ENCODE assay signal across 13 cellular contexts in the genomic region with DNA sequence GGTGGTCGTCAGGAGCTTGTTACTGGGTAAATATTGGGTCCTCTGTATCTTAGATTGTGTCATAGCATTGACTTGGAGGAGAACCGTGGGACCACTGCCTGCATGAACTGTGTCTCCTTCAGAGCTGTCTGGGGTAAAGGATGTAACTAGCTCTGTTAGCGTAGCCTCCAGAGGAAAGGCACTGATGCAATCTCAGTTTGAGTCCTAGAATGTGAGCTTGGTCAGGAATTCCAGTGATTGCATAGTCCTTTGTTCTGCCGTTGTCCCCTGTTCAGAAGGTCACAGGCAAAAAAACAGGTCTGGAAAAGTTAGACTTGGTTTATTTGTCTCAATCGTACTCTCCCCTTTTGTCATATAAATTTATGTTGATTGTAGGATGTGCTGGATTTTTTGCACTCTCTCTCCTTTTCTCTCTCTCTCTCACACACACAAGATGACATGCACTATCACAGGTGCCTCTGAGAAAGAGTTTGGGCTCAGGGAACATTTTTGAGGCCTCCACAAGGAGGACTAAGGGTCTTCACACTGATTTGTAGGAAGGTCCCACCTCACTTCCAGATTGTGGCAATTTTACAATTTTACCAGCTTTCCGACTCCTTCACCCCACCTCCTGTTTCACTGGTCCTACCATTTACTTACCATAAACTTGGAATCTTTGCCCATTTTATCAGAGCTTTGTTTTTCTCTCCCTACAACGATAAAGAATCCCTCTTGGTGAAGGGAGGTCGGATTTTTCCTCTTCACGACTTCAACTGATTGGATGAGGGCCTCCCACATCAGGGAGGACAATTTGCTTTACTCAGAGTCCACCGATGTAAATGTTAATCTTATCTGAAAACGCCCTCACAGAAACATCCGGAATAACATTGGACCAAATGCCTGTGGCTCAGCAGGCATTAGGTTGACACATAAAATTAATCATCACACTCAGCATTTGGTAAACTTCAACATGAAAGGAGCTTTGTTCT. TPM values are rescaled to one million over a fixed set of nuclear protein-coding genes. Genes with fewer than 3 reads are reported as not detected.
DNase-seq lines count a peak whose midpoint lies in the region; ATAC-seq and TF ChIP-seq lines count a peak whose summit lies in the region.
"Had no signal": no experiment of that assay in that cellular context is flagged by ENCODE, and none has a peak within 500 bp of the region (broad histone marks: within the 10 kb centered on the region; RNA-seq: fewer than 3 reads in every experiment).

No MANE protein-coding gene starts in this region.

- H3K36me3 ChIP-seq in breast epithelium (no peaks in the 10 kb centered on the region), lung (ENCODE audit: control insufficient read depth in 2 of 2, insufficient read depth in 2 of 2, low read length in 2 of 2) (no peaks in the 10 kb centered on the region), ovary (no peaks in the 10 kb centered on the region)
- H3K36me3 ChIP-seq: MG63 had no signal

- intact Hi-C loops in MCF 10A (cut with micrococcal nuclease) (no loop called here), breast epithelium (cut with DNase I; ENCODE audit: low total_unique reads) (no loop called here), ovary (cut with DNase I) (no loop called here)

- H3K27ac Mint-ChIP-seq in MCF 10A (ENCODE audit: low read depth, unreplicated experiment), result no peak overlapping the region
- H3K27ac Mint-ChIP-seq: activated T-cell treated with anti-CD3 and anti-CD28 coated beads, Interleukin-2, amount 50 U/mL, for 24 hours had no signal

- peaks cover 5% of the 10 kb centered on the region for H3K4me1 Mint-ChIP-seq in MCF 10A (ENCODE audit: insufficient read depth, unreplicated experiment)

- H3K27me3 ChIP-seq in breast epithelium (no peaks in the 10 kb centered on the region), lung (ENCODE audit: control insufficient read depth, insufficient read depth) (no peaks in the 10 kb centered on the region), ovary (no peaks in the 10 kb centered on the region)
- H3K27me3 ChIP-seq: MG63 had no signal

- H3K27ac ChIP-seq in breast epithelium (no peak overlapping the region), lung (ENCODE audit: low read depth in 1 of 2, low read length in 1 of 2) (peak overlapping the region in 1 of 2 donors; percentile 38), ovary (no peak overlapping the region)
- H3K27ac ChIP-seq: 22Rv1, skin epidermis had no signal

- TF ChIP-seq CTCF in MCF 10A (IDR thresholded peaks at IDR 0.05; ENCODE audit: unreplicated experiment) (no peak), breast epithelium (IDR thresholded peaks at IDR 0.05) (no peak), fibroblast of pulmonary artery (IDR thresholded peaks at IDR 0.05; ENCODE audit: low read length, missing control alignments) (no peak), lung (IDR thresholded peaks at IDR 0.05; ENCODE audit: control extremely low read depth, extremely low read depth) (no peak), ovary (IDR thresholded peaks at IDR 0.05) (no peak)

- H3K27me3 Mint-ChIP-seq in MCF 10A (ENCODE audit: insufficient read depth, unreplicated experiment), result peaks cover 86% of the 10 kb centered on the region

- CTCF ChIA-PET in MCF 10A (lab: Yijun Ruan, JAX), result interaction anchor here (0.6 to 0.7 kb wide), 2 partner anchors 35 to 67 kb away, joined by 3 to 5 read pairs; no protein-coding TSS in a partner anchor

- TF ChIP-seq EP300 in ovary (IDR thresholded peaks at IDR 0.05), result no peak

- peaks cover 13% of the 10 kb centered on the region for H3K9me3 Mint-ChIP-seq in MCF 10A (ENCODE audit: unreplicated experiment)
- H3K9me3 Mint-ChIP-seq: activated T-cell treated with anti-CD3 and anti-CD28 coated beads, Interleukin-2, amount 50 U/mL, for 24 hours had no signal

- H3K9me3 ChIP-seq in breast epithelium (no peaks in the 10 kb centered on the region), lung (ENCODE audit: control insufficient read depth in 2 of 2, insufficient read depth in 1 of 2, low read length in 1 of 2) (no peaks in the 10 kb centered on the region), ovary (no peaks in the 10 kb centered on the region)
- H3K9me3 ChIP-seq: MG63 had no signal

- H3K4me3 ChIP-seq in breast epithelium (no peak overlapping the region), fibroblast of pulmonary artery (replicated peaks; ENCODE audit: low read depth, low read length) (no peak overlapping the region), lung (no peak overlapping the region), ovary (no peak overlapping the region)
- H3K4me3 ChIP-seq: MG63, skin epidermis had no signal

- no peak overlapping the region for H3K4me3 Mint-ChIP-seq in MCF 10A (ENCODE audit: unreplicated experiment)
- H3K4me3 Mint-ChIP-seq: activated T-cell treated with anti-CD3 and anti-CD28 coated beads, Interleukin-2, amount 50 U/mL, for 24 hours had no signal

- POLR2A ChIA-PET in MCF 10A (lab: Yijun Ruan, JAX), result no interaction called here

- no TSS peak for BruUV-seq in MCF 10A (replicated peaks; lab: Mats Ljungman, UMichigan)

- WGBS in lung, 2 donors, result 44 to 51% methylated on average over 12 of the region's 12 CpGs
- WGBS in ovary, 3 donors, result 12 to 16% (median 14%) methylated on average over 12 of the region's 12 CpGs

- no peak for TF ChIP-seq POLR2A in breast epithelium (IDR thresholded peaks at IDR 0.05)
- TF ChIP-seq POLR2A in ovary (IDR thresholded peaks at IDR 0.05), result no peak

- no peaks in the 10 kb centered on the region for H3K4me1 ChIP-seq in breast epithelium
- no peaks in the 10 kb centered on the region for H3K4me1 ChIP-seq in lung (ENCODE audit: control insufficient read depth in 2 of 2, insufficient read depth in 2 of 2, low read length in 2 of 2)
- no peaks in the 10 kb centered on the region for H3K4me1 ChIP-seq in ovary (ENCODE audit: insufficient read depth)

- H3K36me3 Mint-ChIP-seq in MCF 10A (ENCODE audit: insufficient read depth, unreplicated experiment), result no peaks in the 10 kb centered on the region

- peak; percentile 33 for DNase-seq in MCF 10A (ENCODE audit: unreplicated experiment)
- no peak for DNase-seq in breast epithelium (ENCODE audit: low spot score in 2 of 2)
- peak; percentile 95 for DNase-seq in fibroblast of pulmonary artery (ENCODE audit: low read depth)
- no peak for DNase-seq in lung (ENCODE audit: low spot score)
- no peak for DNase-seq in NOMO-1 (lab: John Stamatoyannopoulos, UW; ENCODE audit: unreplicated experiment in 2 of 2)
- DNase-seq in ovary, result no peak
- DNase-seq in stimulated activated CD4-positive, alpha-beta T cell treated with anti-CD3 and anti-CD28 coated beads, Interleukin-4, amount 100 ng/mL, for 4 hours, result no peak
- no peak for DNase-seq in activated CD4-positive, alpha-beta T cell treated with anti-CD3 and anti-CD28 coated beads, Interleukin-2, amount 50 U/mL, for 48 hours
- DNase-seq: activated T-cell treated with anti-CD3 and anti-CD28 coated beads, Interleukin-2, amount 50 U/mL, for 24 hours; MG63; NCI-H2107 had no signal

- ATAC-seq in lung (ENCODE audit: insufficient read depth, low FRiP score), result peak; percentile 41

RNA-seq across cellular contexts. Expression of a gene that starts 7.0 kb away (rescaled TPM):
- total RNA-seq in MCF 10A (2022) (not detected in 2 replicates), breast epithelium (1 to 10 TPM in 1 of 3 donors, under 1 TPM in 1, not detected in 1; 0.32 to 1.0 TPM), lung (1 to 10 TPM; 2.4 to 2.6 TPM), ovary (1 to 10 TPM in 3 of 7 donors, under 1 TPM in 2, not detected in 2; 0.17 to 4.4 (median 1.3) TPM)
- polyA plus RNA-seq in lung (1 to 10 TPM in 1 of 2 donors, under 1 TPM in 1; 0.30 to 1.0 TPM), ovary (under 1 TPM; 0.17 to 0.27 TPM)

Comparison
In these comparisons a context has a peak if more than half of its experiments do, and no peak if none do; other contexts are left out.
1. DNase-seq: peak in MCF 10A (single experiment) and fibroblast of pulmonary artery (single experiment); none in breast epithelium (0 of 2), lung (single experiment), NOMO-1 (0 of 2), ovary (0 of 5), stimulated activated CD4-positive, alpha-beta T cell treated with anti-CD3 and anti-CD28 coated beads, Interleukin-4, amount 100 ng/mL, for 4 hours (0 of 2) and activated CD4-positive, alpha-beta T cell treated with anti-CD3 and anti-CD28 coated beads, Interleukin-2, amount 50 U/mL, for 48 hours (0 of 2).